In the genomic region with DNA sequence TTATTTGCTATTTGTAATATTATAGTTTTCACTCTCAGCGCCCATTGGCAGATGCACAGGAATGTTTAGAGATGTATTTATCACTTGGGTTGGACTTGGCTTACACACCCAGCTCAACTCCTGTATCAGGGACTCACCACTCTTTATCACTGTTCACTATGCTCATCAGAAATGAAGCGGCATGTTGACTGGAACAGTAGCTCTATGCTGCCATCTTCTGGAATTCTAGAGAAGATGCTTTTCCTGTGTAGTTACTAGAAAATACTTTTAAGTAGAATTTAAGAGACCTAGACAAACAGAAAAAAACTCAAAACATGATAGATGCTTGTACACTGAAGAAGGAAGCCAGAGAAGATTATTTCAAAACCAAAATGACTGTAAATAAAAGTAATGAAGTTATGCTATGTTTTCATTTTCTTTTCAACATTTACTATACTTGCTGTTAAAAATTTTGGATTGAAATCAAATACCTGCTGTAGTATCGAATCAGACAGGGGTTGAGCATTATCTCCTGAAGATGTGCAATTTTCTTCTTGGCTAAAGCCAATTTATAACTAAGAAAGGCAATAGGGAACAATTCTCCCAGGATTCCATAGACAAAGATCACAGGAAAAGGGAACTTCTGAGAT, we compare ENCODE assay signal across 8 cellular contexts. TPM values are rescaled to one million over a fixed set of nuclear protein-coding genes. Genes with fewer than 3 reads are reported as not detected.
A peak's percentile ranks its signal among the peaks of the same experiment; 100 is the strongest.
DNase-seq lines count a peak whose midpoint lies in the region; ATAC-seq, FAIRE-seq and TF ChIP-seq lines count a peak whose summit lies in the region.

No MANE protein-coding gene starts in this region.

- peak; percentile 66 for FAIRE-seq in GM19239 (lab: Jason Lieb, UNC)

- H3K9ac ChIP-seq in adipocyte (ENCODE audit: low read length) = no peak overlapping the region

- ATAC-seq in HG03280 (IDR thresholded peaks at IDR 0.05; ENCODE audit: unreplicated experiment) = peak; percentile 63

- H3K27me3 ChIP-seq in adipocyte (replicated peaks; ENCODE audit: control insufficient read depth, insufficient read depth, low read length) (no peaks in the 10 kb centered on the region), left ventricle myocardium inferior (ENCODE audit: low read depth) (peaks cover 16% of the 10 kb centered on the region), sigmoid colon (no peaks in the 10 kb centered on the region)

- no peak overlapping the region for H3K4me3 ChIP-seq in adipocyte (ENCODE audit: low read length)
- H3K4me3 ChIP-seq in left ventricle myocardium inferior = no peak overlapping the region
- H3K4me3 ChIP-seq in sigmoid colon = no peak overlapping the region

- peak; percentile 83 for TF ChIP-seq CTCF in left ventricle myocardium inferior (IDR thresholded peaks at IDR 0.05; ENCODE audit: borderline replicate concordance)
- peak; percentile 11 to 77 (median 39) for TF ChIP-seq CTCF in sigmoid colon (IDR thresholded peaks at IDR 0.05)

- TF ChIP-seq POLR2A in sigmoid colon (IDR thresholded peaks at IDR 0.05) = no peak

- no peaks in the 10 kb centered on the region for H3K9me3 ChIP-seq in adipocyte (ENCODE audit: control insufficient read depth, low read length)
- H3K9me3 ChIP-seq in left ventricle myocardium inferior (replicated peaks) = no peaks in the 10 kb centered on the region
- H3K9me3 ChIP-seq in sigmoid colon = no peaks in the 10 kb centered on the region

- DNase-seq in DMS114 treated with DMSO at 0.1 percent for 48 hours (lab: John Stamatoyannopoulos, UW; ENCODE audit: unreplicated experiment) (peak; percentile 42), GM19239 (ENCODE audit: insufficient read length, low spot score) (peak; percentile 9), NCI-H226 (peak; percentile 39), adipocyte (ENCODE audit: low read depth) (peak; percentile 81), left ventricle myocardium inferior (no peak), sigmoid colon (no peak)
- no peak for DNase-seq in stimulated activated CD4-positive, alpha-beta T cell treated with anti-CD3 and anti-CD28 coated beads, Interleukin-2, amount 100 ng/mL, for 24 hours

- H3K4me1 ChIP-seq in adipocyte (ENCODE audit: control insufficient read depth, insufficient read depth, low read length) = peaks cover 9% of the 10 kb centered on the region
- H3K4me1 ChIP-seq in left ventricle myocardium inferior = no peaks in the 10 kb centered on the region
- no peaks in the 10 kb centered on the region for H3K4me1 ChIP-seq in sigmoid colon

- intact Hi-C loops in left ventricle myocardium inferior (cut with micrococcal nuclease) = loop anchor here (2.0 kb wide), 1 partner anchor 917 kb away; no protein-coding TSS in a partner anchor
- intact Hi-C loops in sigmoid colon (cut with DNase I) = loop anchor here (2.0 kb wide), 1 partner anchor 917 kb away; no protein-coding TSS in a partner anchor

- H3K36me3 ChIP-seq in adipocyte (ENCODE audit: control insufficient read depth, insufficient read depth, low read length, severe bottlenecking) = no peaks in the 10 kb centered on the region
- no peaks in the 10 kb centered on the region for H3K36me3 ChIP-seq in left ventricle myocardium inferior
- H3K36me3 ChIP-seq in sigmoid colon = no peaks in the 10 kb centered on the region

- TF ChIP-seq EP300 in sigmoid colon (IDR thresholded peaks at IDR 0.05) = no peak

- H3K27ac ChIP-seq in left ventricle myocardium inferior (replicated peaks) (no peak overlapping the region), sigmoid colon (no peak overlapping the region)

- 21 to 33% methylated on average over 3 of the region's 3 CpGs for WGBS in sigmoid colon, 2 donors

RNA-seq across cellular contexts. Expression of gene NXPH2, which starts 47.4 kb away (rescaled TPM):
- total RNA-seq in left ventricle myocardium inferior = not detected
- total RNA-seq in sigmoid colon = 1 to 10 TPM in 2 of 4 donors, not detected in 2; 1.1 to 1.7 TPM
- under 1 TPM in 1 of 3 donors, not detected in 2; 0.38 TPM for polyA plus RNA-seq in sigmoid colon

Comparison
In these comparisons a context has a peak if more than half of its experiments do, and no peak if none do; other contexts are left out.
1. DNase-seq: peak in DMS114 treated with DMSO at 0.1 percent for 48 hours (single experiment), GM19239 (single experiment), NCI-H226 (single experiment) and adipocyte (single experiment); none in left ventricle myocardium inferior (single experiment), sigmoid colon (single experiment) and stimulated activated CD4-positive, alpha-beta T cell treated with anti-CD3 and anti-CD28 coated beads, Interleukin-2, amount 100 ng/mL, for 24 hours (0 of 2).